In the genomic region with DNA sequence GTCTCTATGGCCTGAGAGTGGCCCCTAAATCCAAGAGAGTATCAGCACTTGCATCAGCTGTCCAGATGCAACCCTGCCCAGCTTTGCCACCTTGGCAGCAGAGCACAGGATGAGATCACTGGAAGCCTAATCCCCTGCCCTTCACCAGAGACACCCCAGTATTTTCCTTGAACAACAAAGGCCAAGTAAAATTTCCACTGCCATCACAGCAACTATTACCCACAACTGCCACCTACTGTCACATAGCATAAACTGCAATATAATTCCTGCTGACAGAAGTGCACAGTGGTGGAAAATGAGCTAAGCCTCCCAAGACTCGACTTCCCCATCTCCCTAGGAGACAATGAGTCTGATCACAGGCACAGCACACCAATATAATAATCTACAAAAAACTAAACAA, we compare ENCODE assay signal across 10 cellular contexts.
DNase-seq lines count a peak whose midpoint lies in the region; ATAC-seq and TF ChIP-seq lines count a peak whose summit lies in the region.
"Had no signal": no experiment of that assay in that cellular context is flagged by ENCODE, and none has a peak within 500 bp of the region (broad histone marks: within the 10 kb centered on the region; RNA-seq: fewer than 3 reads in every experiment).

No MANE protein-coding gene starts in this region.

- POLR2A ChIA-PET in SK-N-SH (lab: Yijun Ruan, JAX): no interaction called here

- H3K27me3 Mint-ChIP-seq in effector memory CD8-positive, alpha-beta T cell: no peaks in the 10 kb centered on the region
- H3K27me3 Mint-ChIP-seq: CD4-positive, CD25-positive, alpha-beta regulatory T cell had no signal

- peaks cover 10 to 32% of the 10 kb centered on the region in 2 donors for H3K9me3 Mint-ChIP-seq in effector memory CD8-positive, alpha-beta T cell

- no peaks in the 10 kb centered on the region for H3K9me2 ChIP-seq in SK-N-SH

- no peak overlapping the region for H2AFZ ChIP-seq in SK-N-SH (ENCODE audit: low read depth)

- peak; percentile 44 for TF ChIP-seq CTCF in SK-N-SH (IDR thresholded peaks at IDR 0.05)
- TF ChIP-seq CTCF in upper lobe of right lung (IDR thresholded peaks at IDR 0.05): peak; percentile 10

- no peaks in the 10 kb centered on the region for H3K4me1 Mint-ChIP-seq in effector memory CD8-positive, alpha-beta T cell (ENCODE audit: low read depth in 2 of 2)
- H3K4me1 Mint-ChIP-seq: CD4-positive, CD25-positive, alpha-beta regulatory T cell had no signal

- peak; percentile 64 for TF ChIP-seq RAD21 in SK-N-SH (IDR thresholded peaks at IDR 0.05; ENCODE audit: low read length)

- no peak overlapping the region for H3K4me3 ChIP-seq in SK-N-SH (ENCODE audit: low read depth in 2 of 2, low read length in 1 of 2)
- no peak overlapping the region for H3K4me3 ChIP-seq in adipocyte (ENCODE audit: low read length)
- no peak overlapping the region for H3K4me3 ChIP-seq in upper lobe of right lung
- H3K4me3 ChIP-seq: lung had no signal

- H3K27me3 ChIP-seq in SK-N-SH (ENCODE audit: insufficient read depth) (no peaks in the 10 kb centered on the region), adipocyte (replicated peaks; ENCODE audit: control insufficient read depth, insufficient read depth, low read length) (no peaks in the 10 kb centered on the region), upper lobe of right lung (no peaks in the 10 kb centered on the region)

- H3K36me3 ChIP-seq in SK-N-SH (replicated peaks in 1 of 2; ENCODE audit: control insufficient read depth in 1 of 2, insufficient read depth in 2 of 2, low read length in 1 of 2) (no peaks in the 10 kb centered on the region), adipocyte (ENCODE audit: control insufficient read depth, insufficient read depth, low read length, severe bottlenecking) (no peaks in the 10 kb centered on the region), upper lobe of right lung (no peaks in the 10 kb centered on the region)

- H3K9me3 ChIP-seq in SK-N-SH (no peaks in the 10 kb centered on the region), adipocyte (ENCODE audit: control insufficient read depth, low read length) (peaks cover 10% of the 10 kb centered on the region), upper lobe of right lung (no peaks in the 10 kb centered on the region)

- intact Hi-C loops in upper lobe of right lung (cut with DNase I): no loop called here
- intact Hi-C loops in Right ventricle myocardium superior (cut with DNase I): no loop called here

- no peaks in the 10 kb centered on the region for H3K36me3 Mint-ChIP-seq in effector memory CD8-positive, alpha-beta T cell (ENCODE audit: insufficient read depth)
- H3K36me3 Mint-ChIP-seq: CD4-positive, CD25-positive, alpha-beta regulatory T cell had no signal

- no peak overlapping the region for H3K9ac ChIP-seq in SK-N-SH
- H3K9ac ChIP-seq in adipocyte (ENCODE audit: low read length): no peak overlapping the region

- CTCF ChIA-PET in SK-N-SH (lab: Yijun Ruan, JAX): interaction anchor here (0.6 to 1.2 kb wide), 5 partner anchors 11 to 88 kb away, joined by 3 to 5 read pairs (median 3); no protein-coding TSS in a partner anchor

- H3K27ac Mint-ChIP-seq in effector memory CD8-positive, alpha-beta T cell: no peak overlapping the region

- H4K20me1 ChIP-seq in SK-N-SH (ENCODE audit: insufficient read depth): no peaks in the 10 kb centered on the region

- H3K4me3 Mint-ChIP-seq in effector memory CD8-positive, alpha-beta T cell: no peak overlapping the region

- no peak overlapping the region for H3K4me2 ChIP-seq in SK-N-SH

- WGBS in SK-N-SH (ENCODE audit: low lambda C conversion rate): 0% methylated on average over 1 of the region's 1 CpG

- no peaks in the 10 kb centered on the region for H3K79me2 ChIP-seq in SK-N-SH (ENCODE audit: insufficient read depth)

- no peaks in the 10 kb centered on the region for H3K4me1 ChIP-seq in SK-N-SH (ENCODE audit: control insufficient read depth in 1 of 2, insufficient read depth in 2 of 2, low read depth in 1 of 2, low read length in 1 of 2)
- H3K4me1 ChIP-seq in adipocyte (ENCODE audit: control insufficient read depth, insufficient read depth, low read length): no peaks in the 10 kb centered on the region
- no peaks in the 10 kb centered on the region for H3K4me1 ChIP-seq in upper lobe of right lung

- TF ChIP-seq EP300 in SK-N-SH (IDR thresholded peaks at IDR 0.05; ENCODE audit: borderline replicate concordance in 1 of 2, low read depth in 1 of 2, low read length in 1 of 2): no peak

- H3F3A ChIP-seq in SK-N-SH (replicated peaks; ENCODE audit: insufficient read depth): no peaks in the 10 kb centered on the region

- ATAC-seq in SK-N-SH treated with all-trans-retinoic acid at 6 μM for 48 hours (no peak), HG03432 (IDR thresholded peaks at IDR 0.05; ENCODE audit: unreplicated experiment) (peak; percentile 82), upper lobe of right lung (peak; percentile 25), Right ventricle myocardium superior (ENCODE audit: poor library complexity) (no peak)
- ATAC-seq in effector memory CD8-positive, alpha-beta T cell (replicated peaks): no peak

- DNase-seq in SK-N-SH (peak; percentile 4), adipocyte (ENCODE audit: low read depth) (peak; percentile 0), upper lobe of right lung (no peak), SHP77 treated with DMSO at 0.1 percent for 48 hours (lab: John Stamatoyannopoulos, UW) (no peak), Right ventricle myocardium superior (no peak)
- no peak for DNase-seq in effector memory CD8-positive, alpha-beta T cell
- DNase-seq: CD4-positive, CD25-positive, alpha-beta regulatory T cell had no signal

- no peak overlapping the region for H3K27ac ChIP-seq in SK-N-SH (ENCODE audit: low read depth in 2 of 2, low read length in 1 of 2)
- no peak overlapping the region for H3K27ac ChIP-seq in upper lobe of right lung

TF ChIP-seq in SK-N-SH, 30 proteins besides CTCF, POLR2A, EP300 and RAD21:
- TF ChIP-seq SMC3 (IDR thresholded peaks at IDR 0.05; ENCODE audit: low read depth, low read length) (0 out of 2 replicates have a peak, but pooled peaks have one; percentile 18), CHD2 (IDR thresholded peaks at IDR 0.05; ENCODE audit: low read length, partially characterized antibody) (no peak)

TF ChIP-seq in SK-N-SH treated with all-trans-retinoic acid at 6 μM for 48 hours, 23 proteins besides CTCF, POLR2A, EP300 and RAD21:
- TF ChIP-seq GLIS3 (CRISPR knock-in tag; IDR thresholded peaks at IDR 0.05): no peak
- no peak for TF ChIP-seq PPARA (CRISPR knock-in tag; IDR thresholded peaks at IDR 0.05; ENCODE audit: borderline replicate concordance)

Comparison
In these comparisons a context has a peak if more than half of its experiments do, and no peak if none do; other contexts are left out.
1. DNase-seq: peak in SK-N-SH (single experiment) and adipocyte (single experiment); none in upper lobe of right lung (single experiment), SHP77 treated with DMSO at 0.1 percent for 48 hours (single experiment), effector memory CD8-positive, alpha-beta T cell (0 of 3) and Right ventricle myocardium superior (single experiment).
2. ATAC-seq: peak in HG03432 (single experiment) and upper lobe of right lung (single experiment); none in SK-N-SH treated with all-trans-retinoic acid at 6 μM for 48 hours (single experiment), effector memory CD8-positive, alpha-beta T cell (single experiment) and Right ventricle myocardium superior (single experiment).